In genomic region chr3:146504546-146505197, GRCh38 we compare ENCODE assay signal across 13 cellular contexts. TPM values are rescaled to one million over a fixed set of nuclear protein-coding genes. Genes with fewer than 3 reads are reported as not detected.
DNase-seq lines count a peak whose midpoint lies in the region; TF ChIP-seq lines count a peak whose summit lies in the region.
"Had no signal": no experiment of that assay in that cellular context is flagged by ENCODE, and none has a peak within 500 bp of the region (broad histone marks: within the 10 kb centered on the region; RNA-seq: fewer than 3 reads in every experiment).

No MANE protein-coding gene starts in this region.

- H3K27me3 ChIP-seq in A673 (replicated peaks; ENCODE audit: insufficient read depth, low read depth, low read length, poor library complexity) (no peaks in the 10 kb centered on the region), HUES6 (ENCODE audit: control insufficient read depth, insufficient read depth, low read length) (no peaks in the 10 kb centered on the region), mammary epithelial cell (ENCODE audit: insufficient read depth, low read length) (no peaks in the 10 kb centered on the region), mesenchymal stem cell (ENCODE audit: control insufficient read depth in 1 of 2, insufficient read depth in 1 of 2, low read length in 2 of 2) (no peaks in the 10 kb centered on the region)
- H3K27me3 ChIP-seq: tibial nerve had no signal

- H2BK5ac ChIP-seq in mesenchymal stem cell (ENCODE audit: low read depth, low read length, poor library complexity, severe bottlenecking) = no peak overlapping the region

- peaks cover 19% of the 10 kb centered on the region for H3K36me3 Mint-ChIP-seq in activated CD4-positive, alpha-beta T cell treated with anti-CD3 and anti-CD28 coated beads, Interleukin-2, amount 10 ng/mL, durations not matched to agents 7 days and 5 days (ENCODE audit: low read depth)
- H3K36me3 Mint-ChIP-seq: brain had no signal

- in situ Hi-C loops in mammary epithelial cell (cut with MboI; ENCODE audit: low sequenced_read_pairs in 2 of 2) = no loop called here

- H3K14ac ChIP-seq in mesenchymal stem cell (ENCODE audit: low read length in 2 of 2) = peak overlapping the region in 1 of 2 experiments; percentile 41

- H3K4me1 ChIP-seq in A673 (ENCODE audit: insufficient read depth, low read length, poor library complexity, severe bottlenecking) (peaks cover 44% of the 10 kb centered on the region), HUES6 (ENCODE audit: control insufficient read depth, insufficient read depth, low read length) (peaks cover 53% of the 10 kb centered on the region), mammary epithelial cell (ENCODE audit: insufficient read depth, low read length) (peaks cover 43% of the 10 kb centered on the region), mesenchymal stem cell (ENCODE audit: control insufficient read depth, insufficient read depth, low read depth, low read length) (peaks cover 8% of the 10 kb centered on the region)

- H3K4me3 ChIP-seq in A673 (ENCODE audit: low read depth, low read length, poor library complexity, severe bottlenecking) (no peak overlapping the region), HUES6 (ENCODE audit: low read depth, low read length) (no peak overlapping the region), mammary epithelial cell (replicated peaks in 1 of 3; ENCODE audit: insufficient read depth in 1 of 3, low read depth in 2 of 3, low read length in 3 of 3) (no peak overlapping the region), mesenchymal stem cell (ENCODE audit: insufficient read depth in 1 of 2, low read depth in 1 of 2, low read length in 2 of 2) (no peak overlapping the region)
- H3K4me3 ChIP-seq: tibial nerve had no signal

- dilution Hi-C loops in mammary epithelial cell (cut with HindIII; ENCODE audit: low sequenced_read_pairs) = no loop called here

- peaks cover 23% of the 10 kb centered on the region for H3K4me1 Mint-ChIP-seq in activated CD4-positive, alpha-beta T cell treated with anti-CD3 and anti-CD28 coated beads, Interleukin-2, amount 10 ng/mL, durations not matched to agents 7 days and 5 days
- H3K4me1 Mint-ChIP-seq: brain had no signal

- peak; percentile 4 for DNase-seq in A673 (ENCODE audit: low spot score)
- peak; percentile 33 for DNase-seq in mammary epithelial cell
- peak; percentile 28 for DNase-seq in mesenchymal stem cell
- no peak for DNase-seq in NCI-H748 treated with DMSO at 0.1 percent for 48 hours (lab: John Stamatoyannopoulos, UW)
- no peak for DNase-seq in stimulated activated naive CD4-positive, alpha-beta T cell treated with Interleukin-2 at 50 U/mL for 16 hours (lab: John Stamatoyannopoulos, UW)
- DNase-seq in NCI-H187 (lab: John Stamatoyannopoulos, UW) = no peak
- no peak for DNase-seq in activated CD4-positive, alpha-beta T cell treated with anti-CD3 and anti-CD28 coated beads, Interleukin-2, amount 10 ng/mL, durations not matched to agents 7 days and 5 days
- DNase-seq: activated gamma-delta T cell, NCI-H2171 had no signal

- H3K4me3 Mint-ChIP-seq in activated CD4-positive, alpha-beta T cell treated with anti-CD3 and anti-CD28 coated beads, Interleukin-2, amount 10 ng/mL, durations not matched to agents 7 days and 5 days = no peak overlapping the region
- H3K4me3 Mint-ChIP-seq: brain had no signal

- H3K9me3 Mint-ChIP-seq in activated CD4-positive, alpha-beta T cell treated with anti-CD3 and anti-CD28 coated beads, Interleukin-2, amount 10 ng/mL, durations not matched to agents 7 days and 5 days = peaks cover 3% of the 10 kb centered on the region
- H3K9me3 Mint-ChIP-seq: brain had no signal

- CTCF ChIA-PET in A673 (lab: Charles Lee) (no interaction called here), mammary epithelial cell (lab: Charles Lee; ENCODE audit: low non-redundant PET) (no interaction called here)
- CTCF ChIA-PET in activated CD4-positive, alpha-beta T cell treated with anti-CD3 and anti-CD28 coated beads, Interleukin-2, amount 10 ng/mL, durations not matched to agents 7 days and 5 days (lab: Charles Lee) = interaction anchor here (1.0 kb wide), 1 partner anchor 11 kb away, joined by 3 read pairs; no protein-coding TSS in a partner anchor

- no peaks in the 10 kb centered on the region for H3K27me3 Mint-ChIP-seq in activated CD4-positive, alpha-beta T cell treated with anti-CD3 and anti-CD28 coated beads, Interleukin-2, amount 10 ng/mL, durations not matched to agents 7 days and 5 days
- H3K27me3 Mint-ChIP-seq: brain had no signal

- BruUV-seq in A673 (replicated peaks; lab: Mats Ljungman, UMichigan) (no TSS peak), mammary epithelial cell (replicated peaks; lab: Mats Ljungman, UMichigan) (no TSS peak)

- H2AFZ ChIP-seq in mammary epithelial cell (ENCODE audit: low read depth, low read length) (peak overlapping the region; percentile 40), mesenchymal stem cell (ENCODE audit: low read depth, low read length) (no peak overlapping the region)

- H2BK120ac ChIP-seq in mesenchymal stem cell (ENCODE audit: low read depth, low read length) = no peak overlapping the region

- no peak overlapping the region for H3K23ac ChIP-seq in mesenchymal stem cell (ENCODE audit: low read length in 2 of 2)

- H2BK12ac ChIP-seq in mesenchymal stem cell (ENCODE audit: low read length in 2 of 2) = peak overlapping the region in 1 of 2 experiments; percentile 63

- no peak overlapping the region for H3K27ac Mint-ChIP-seq in activated CD4-positive, alpha-beta T cell treated with anti-CD3 and anti-CD28 coated beads, Interleukin-2, amount 10 ng/mL, durations not matched to agents 7 days and 5 days

- H2BK15ac ChIP-seq in mesenchymal stem cell (ENCODE audit: low read depth, poor library complexity, severe bottlenecking) = no peak overlapping the region

- H3K4me2 ChIP-seq in mammary epithelial cell (ENCODE audit: insufficient read depth, low read depth, low read length) (no peak overlapping the region), mesenchymal stem cell (ENCODE audit: low read length, poor library complexity, severe bottlenecking) (no peak overlapping the region)

- peak overlapping the region in 1 of 2 experiments; percentile 34 for H3K18ac ChIP-seq in mesenchymal stem cell (ENCODE audit: low read depth in 1 of 2, low read length in 2 of 2)

- no peak overlapping the region for H3K9ac ChIP-seq in HUES6 (ENCODE audit: low read length)
- no peak overlapping the region for H3K9ac ChIP-seq in mammary epithelial cell (ENCODE audit: insufficient read depth, low read length)
- no peak overlapping the region for H3K9ac ChIP-seq in mesenchymal stem cell (ENCODE audit: low read length)

- H3K79me2 ChIP-seq in mammary epithelial cell (ENCODE audit: insufficient read depth, low read length) = no peaks in the 10 kb centered on the region

- no peaks in the 10 kb centered on the region for H3K79me1 ChIP-seq in mesenchymal stem cell (replicated peaks; ENCODE audit: low read length, poor library complexity, severe bottlenecking)

- POLR2A ChIA-PET in A673 (lab: Charles Lee; ENCODE audit: low non-redundant PET) = no interaction called here
- POLR2A ChIA-PET in activated CD4-positive, alpha-beta T cell treated with anti-CD3 and anti-CD28 coated beads, Interleukin-2, amount 10 ng/mL, durations not matched to agents 7 days and 5 days (lab: Charles Lee) = no interaction called here

- no peaks in the 10 kb centered on the region for H3K36me3 ChIP-seq in A673 (ENCODE audit: insufficient read depth, low read length, poor library complexity, severe bottlenecking)
- no peaks in the 10 kb centered on the region for H3K36me3 ChIP-seq in HUES6 (ENCODE audit: control insufficient read depth, insufficient read depth, low read length)
- H3K36me3 ChIP-seq in mammary epithelial cell (ENCODE audit: insufficient read depth, low read length) = no peaks in the 10 kb centered on the region
- H3K36me3 ChIP-seq in mesenchymal stem cell (ENCODE audit: control insufficient read depth in 1 of 2, insufficient read depth in 2 of 2, low read depth in 1 of 2, low read length in 2 of 2) = no peaks in the 10 kb centered on the region
- H3K36me3 ChIP-seq: tibial nerve had no signal

- TF ChIP-seq CTCF in A673 (conservative IDR thresholded peaks at IDR 0.05; ENCODE audit: low read depth, low read length) (no peak), mammary epithelial cell (conservative IDR thresholded peaks at IDR 0.05 in 1 of 2, IDR thresholded peaks at IDR 0.05 in 1 of 2; ENCODE audit: extremely low read depth in 1 of 2, insufficient read depth in 1 of 2, low read depth in 1 of 2, low read length in 2 of 2) (no peak)

- H4K91ac ChIP-seq in mesenchymal stem cell (ENCODE audit: low read length) = no peak overlapping the region

- H3K9me3 ChIP-seq in A673 (ENCODE audit: low read depth, low read length, poor library complexity, severe bottlenecking) (no peaks in the 10 kb centered on the region), HUES6 (ENCODE audit: control insufficient read depth, insufficient read depth, low read depth, low read length) (no peaks in the 10 kb centered on the region), mammary epithelial cell (replicated peaks; ENCODE audit: insufficient read depth, low read length) (no peaks in the 10 kb centered on the region), mesenchymal stem cell (ENCODE audit: control insufficient read depth, low read length) (no peaks in the 10 kb centered on the region)
- H3K9me3 ChIP-seq: tibial nerve had no signal

- H4K8ac ChIP-seq in mesenchymal stem cell (ENCODE audit: low read length) = no peak overlapping the region

- intact Hi-C loops in A673 (cut with micrococcal nuclease; ENCODE audit: unreplicated experiment) = no loop called here
- intact Hi-C loops in mammary epithelial cell (cut with micrococcal nuclease) = loop anchor here (5.0 kb wide), 1 partner anchor 37 kb away; the partner anchor contains the start of gene PLSCR2

- H2AK5ac ChIP-seq in mesenchymal stem cell (ENCODE audit: low read length, severe bottlenecking) = peak overlapping the region; percentile 54

- no peaks in the 10 kb centered on the region for H4K20me1 ChIP-seq in mammary epithelial cell (ENCODE audit: insufficient read depth, low read length)

- peak overlapping the region; percentile 40 for H3K27ac ChIP-seq in A673 (ENCODE audit: low read depth, low read length, poor library complexity, severe bottlenecking)
- peak overlapping the region; percentile 84 for H3K27ac ChIP-seq in HUES6 (ENCODE audit: low read depth, low read length)
- H3K27ac ChIP-seq in mammary epithelial cell (ENCODE audit: insufficient read depth, low read depth, low read length) = peak overlapping the region; percentile 94
- peak overlapping the region; percentile 87 for H3K27ac ChIP-seq in mesenchymal stem cell (ENCODE audit: low read length, poor library complexity, severe bottlenecking)

- H3K4ac ChIP-seq in mesenchymal stem cell (ENCODE audit: low read depth in 1 of 2, low read length in 2 of 2) = peak overlapping the region in 1 of 2 experiments; percentile 82

- 61% methylated on average over 3 of the region's 3 CpGs for WGBS in mammary epithelial cell (ENCODE audit: low coverage, missing lambda C conversion rate)
- 11% methylated on average over 1 of the region's 3 CpGs for WGBS in mesenchymal stem cell

RNA-seq across cellular contexts. Expression of gene PLSCR2, which starts 35.3 kb away (rescaled TPM):
- not detected in 2 replicates for total RNA-seq in A673 (2021)
- total RNA-seq in mammary epithelial cell = not detected
- not detected for polyA plus RNA-seq in mammary epithelial cell
- not detected for polyA minus RNA-seq in mammary epithelial cell
- polyA plus RNA-seq in mesenchymal stem cell (2013, experiment 1 of 2) = not detected
- not detected for polyA plus RNA-seq in mesenchymal stem cell (2013, experiment 2 of 2)
- under 1 TPM in 1 of 2 experiments, not detected in 1; 0.35 TPM for total RNA-seq in activated CD4-positive, alpha-beta T cell treated with anti-CD3 and anti-CD28 coated beads, Interleukin-2, amount 10 ng/mL, durations not matched to agents 7 days and 5 days
- total RNA-seq: tibial nerve had no signal
- polyA plus RNA-seq: liver had no signal

RNA-seq across cellular contexts. Expression of gene PLSCR1, which starts 39.7 kb away (rescaled TPM):
- total RNA-seq in A673 (2021) = 45.6 and 49.3 TPM in 2 replicates
- 10 to 100 TPM; 23.0 to 53.8 TPM for total RNA-seq in mammary epithelial cell
- polyA plus RNA-seq in mammary epithelial cell = 38.6 TPM
- polyA minus RNA-seq in mammary epithelial cell = 38.9 TPM
- 28.7 TPM for polyA plus RNA-seq in mesenchymal stem cell (2013, experiment 1 of 2)
- 26.6 TPM for polyA plus RNA-seq in mesenchymal stem cell (2013, experiment 2 of 2)
- total RNA-seq in activated CD4-positive, alpha-beta T cell treated with anti-CD3 and anti-CD28 coated beads, Interleukin-2, amount 10 ng/mL, durations not matched to agents 7 days and 5 days = 100 to 1,000 TPM; 137 to 146 TPM

Comparison
In these comparisons a context has a peak if more than half of its experiments do, and no peak if none do; other contexts are left out.
1. DNase-seq: peak in A673 (single experiment), mammary epithelial cell (single experiment) and mesenchymal stem cell (single experiment); none in NCI-H748 treated with DMSO at 0.1 percent for 48 hours (single experiment), stimulated activated naive CD4-positive, alpha-beta T cell treated with Interleukin-2 at 50 U/mL for 16 hours (single experiment), NCI-H187 (0 of 2) and activated CD4-positive, alpha-beta T cell treated with anti-CD3 and anti-CD28 coated beads, Interleukin-2, amount 10 ng/mL, durations not matched to agents 7 days and 5 days (single experiment).
2. H3K27ac ChIP-seq: peak in every context shown above with its lines; median percentile 94 in mammary epithelial cell; 87 in mesenchymal stem cell; 84 in HUES6; 40 in A673.